Comparison of ENCODE assay signal across 27 cellular contexts in genomic region chr12:124312601-124313000, GRCh38. TPM values are rescaled to one million over a fixed set of nuclear protein-coding genes. Genes with fewer than 3 reads are reported as not detected.
"Had no signal": no experiment of that assay in that cellular context is flagged by ENCODE, and none has a peak within 500 bp of the region (broad histone marks: within the 10 kb centered on the region; RNA-seq: fewer than 3 reads in every experiment).

No MANE protein-coding gene starts in this region.

- H3K4me3 ChIP-seq: pancreas, prostate gland, right atrium auricular region, right lobe of liver, sigmoid colon, stomach, thoracic aorta, thyroid gland, tibial nerve, upper lobe of left lung, vagina had no signal

- H3K27me3 Mint-ChIP-seq: naive thymus-derived CD4-positive, alpha-beta T cell; stimulated activated naive B cell treated with anti-CD40 and anti-IgM and Interleukin-4, amounts not matched to agents 10 μg/mL and 1 μg/mL and 100 μg/mL, for 72 hours; stimulated activated naive CD8-positive, alpha-beta T cell treated with anti-CD3 and anti-CD28 coated beads, Interleukin-15, Interleukin-2, amounts not matched to agents 100 ng/mL and 50 ng/mL, for 24 hours had no signal

- H3K4me3 Mint-ChIP-seq: naive thymus-derived CD4-positive, alpha-beta T cell; natural killer cell; nephron; stimulated activated effector memory CD8-positive, alpha-beta T cell treated with anti-CD3 and anti-CD28 coated beads, Interleukin-12 subunit alpha, Interleukin-12 subunit beta, amount 100 ng/mL, for 72 hours; stimulated activated naive B cell treated with anti-CD40 and anti-IgM and Interleukin-4, amounts not matched to agents 10 μg/mL and 1 μg/mL and 100 μg/mL, for 72 hours; stimulated activated naive CD8-positive, alpha-beta T cell treated with anti-CD3 and anti-CD28 coated beads, Interleukin-15, Interleukin-2, amounts not matched to agents 100 ng/mL and 50 ng/mL, for 24 hours had no signal

- H3K27ac ChIP-seq: neutrophil, pancreas, prostate gland, right atrium auricular region, right lobe of liver, sigmoid colon, stomach, thoracic aorta, thyroid gland, tibial nerve, upper lobe of left lung, vagina had no signal

- FAIRE-seq: pancreas, small intestine, urothelium cell line had no signal

- H3K9me3 Mint-ChIP-seq: naive thymus-derived CD4-positive, alpha-beta T cell; natural killer cell; nephron; stimulated activated effector memory CD8-positive, alpha-beta T cell treated with anti-CD3 and anti-CD28 coated beads, Interleukin-12 subunit alpha, Interleukin-12 subunit beta, amount 100 ng/mL, for 72 hours; stimulated activated naive B cell treated with anti-CD40 and anti-IgM and Interleukin-4, amounts not matched to agents 10 μg/mL and 1 μg/mL and 100 μg/mL, for 72 hours; stimulated activated naive CD8-positive, alpha-beta T cell treated with anti-CD3 and anti-CD28 coated beads, Interleukin-15, Interleukin-2, amounts not matched to agents 100 ng/mL and 50 ng/mL, for 24 hours had no signal

- H3K36me3 Mint-ChIP-seq: naive thymus-derived CD4-positive, alpha-beta T cell; natural killer cell; stimulated activated effector memory CD8-positive, alpha-beta T cell treated with anti-CD3 and anti-CD28 coated beads, Interleukin-12 subunit alpha, Interleukin-12 subunit beta, amount 100 ng/mL, for 72 hours; stimulated activated naive B cell treated with anti-CD40 and anti-IgM and Interleukin-4, amounts not matched to agents 10 μg/mL and 1 μg/mL and 100 μg/mL, for 72 hours had no signal

- H3K36me3 ChIP-seq: neutrophil, pancreas, prostate gland, right atrium auricular region, right lobe of liver, sigmoid colon, thoracic aorta, thyroid gland, upper lobe of left lung, vagina had no signal

- DNase-seq: naive thymus-derived CD4-positive, alpha-beta T cell; natural killer cell; nucleus accumbens; retina; right lobe of liver; sigmoid colon; small intestine; stimulated activated CD4-positive, alpha-beta T cell treated with anti-CD3 and anti-CD28 coated beads, Interleukin-15, amount 100 ng/mL, for 24 hours; stimulated activated CD4-positive, alpha-beta T cell treated with anti-CD3 and anti-CD28 coated beads, Interleukin-2, amount 100 ng/mL, for 24 hours; stimulated activated CD4-positive, alpha-beta T cell treated with anti-CD3 and anti-CD28 coated beads, Interleukin-2, amount 100 ng/mL, for 48 hours; stimulated activated CD4-positive, alpha-beta T cell treated with anti-CD3 and anti-CD28 coated beads, Interleukin-4, amount 100 ng/mL, for 24 hours; stimulated activated naive B cell treated with anti-CD40 and anti-IgM and Interleukin-4, amounts not matched to agents 10 μg/mL and 1 μg/mL and 100 μg/mL, for 72 hours; stimulated activated naive CD4-positive, alpha-beta T cell treated with Interleukin-2 at 50 U/mL for 16 hours; stomach; thyroid gland; upper lobe of left lung had no signal

- H3K27me3 ChIP-seq: neutrophil, pancreas, right atrium auricular region, right lobe of liver, sigmoid colon, stomach, thyroid gland, tibial nerve, upper lobe of left lung, vagina had no signal

- H3K4me1 Mint-ChIP-seq: naive thymus-derived CD4-positive, alpha-beta T cell; natural killer cell; stimulated activated effector memory CD8-positive, alpha-beta T cell treated with anti-CD3 and anti-CD28 coated beads, Interleukin-12 subunit alpha, Interleukin-12 subunit beta, amount 100 ng/mL, for 72 hours; stimulated activated naive B cell treated with anti-CD40 and anti-IgM and Interleukin-4, amounts not matched to agents 10 μg/mL and 1 μg/mL and 100 μg/mL, for 72 hours had no signal

- H3K4me1 ChIP-seq: pancreas, prostate gland, right atrium auricular region, right lobe of liver, sigmoid colon, thyroid gland, upper lobe of left lung, vagina had no signal

- H3K27ac Mint-ChIP-seq: natural killer cell; nephron; stimulated activated effector memory CD8-positive, alpha-beta T cell treated with anti-CD3 and anti-CD28 coated beads, Interleukin-12 subunit alpha, Interleukin-12 subunit beta, amount 100 ng/mL, for 72 hours; stimulated activated naive B cell treated with anti-CD40 and anti-IgM and Interleukin-4, amounts not matched to agents 10 μg/mL and 1 μg/mL and 100 μg/mL, for 72 hours; stimulated activated naive CD8-positive, alpha-beta T cell treated with anti-CD3 and anti-CD28 coated beads, Interleukin-15, Interleukin-2, amounts not matched to agents 100 ng/mL and 50 ng/mL, for 24 hours had no signal

- ATAC-seq: naive thymus-derived CD4-positive, alpha-beta T cell; natural killer cell; pancreas; right lobe of liver; stimulated activated effector memory CD8-positive, alpha-beta T cell treated with anti-CD3 and anti-CD28 coated beads, Interleukin-12 subunit alpha, Interleukin-12 subunit beta, amount 100 ng/mL, for 72 hours; stimulated activated naive B cell treated with anti-CD40 and anti-IgM and Interleukin-4, amounts not matched to agents 10 μg/mL and 1 μg/mL and 100 μg/mL, for 72 hours had no signal

- H3K9me3 ChIP-seq: neutrophil, pancreas, prostate gland, right atrium auricular region, right lobe of liver, sigmoid colon, stomach, thoracic aorta, thyroid gland, tibial nerve, upper lobe of left lung, vagina had no signal

RNA-seq across cellular contexts. Expression of gene RFLNA, which starts 17.7 kb away (rescaled TPM):
- total RNA-seq: naive thymus-derived CD4-positive, alpha-beta T cell had no signal
